ENCODE assay signal across 6 cellular contexts in the genomic region with DNA sequence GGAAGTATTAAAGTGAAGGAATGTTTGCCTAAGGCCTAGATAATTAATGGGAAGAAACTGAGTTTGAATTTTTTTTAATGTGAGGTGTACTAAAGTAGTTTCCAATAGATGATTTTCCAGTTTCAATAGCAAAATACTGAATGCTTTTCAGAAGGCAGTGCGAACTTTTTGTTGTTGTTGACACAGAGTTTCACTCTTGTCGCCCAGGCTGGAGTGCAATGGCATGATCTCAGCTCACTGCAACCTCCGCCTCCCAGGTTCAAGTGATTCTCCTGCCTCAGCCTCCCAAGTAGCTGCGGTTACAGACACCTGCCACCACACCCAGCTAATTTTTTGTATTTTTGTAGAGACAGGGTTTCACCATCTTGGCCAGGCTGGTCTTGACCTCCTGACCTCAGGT.
DNase-seq lines count a peak whose midpoint lies in the region; ATAC-seq lines count a peak whose summit lies in the region.
"Not testable (repeated sequence)": the region's sequence is repeated elsewhere in the genome, so short reads cannot be mapped to it uniquely, and the experiment has no call there.

No MANE protein-coding gene starts in this region.

- H3K27ac Mint-ChIP-seq in CD4-positive, alpha-beta memory T cell = peak overlapping the region; percentile 88 to 99 (median 97)
- H3K27ac Mint-ChIP-seq in T-cell = peak overlapping the region; percentile 85 to 91
- H3K27ac Mint-ChIP-seq in activated CD4-positive, alpha-beta T cell treated with anti-CD3 and anti-CD28 coated beads for 36 hours = peak overlapping the region; percentile 45
- H3K27ac Mint-ChIP-seq in activated T-cell treated with anti-CD3 and anti-CD28 coated beads, Interleukin-2, amount 50 U/mL, for 72 hours = peak overlapping the region; percentile 89
- H3K27ac Mint-ChIP-seq in stimulated activated effector memory CD8-positive, alpha-beta T cell treated with anti-CD3 and anti-CD28 coated beads, Interleukin-12 subunit alpha, Interleukin-12 subunit beta, amount 100 ng/mL, for 72 hours = peak overlapping the region; percentile 85

- intact Hi-C loops in CD4-positive, alpha-beta memory T cell (cut with micrococcal nuclease) = loop anchor here (1.0 to 5.0 kb wide), 2 partner anchors 17 to 164 kb away; no protein-coding TSS in a partner anchor
- intact Hi-C loops in activated CD4-positive, alpha-beta T cell treated with anti-CD3 and anti-CD28 coated beads for 36 hours (cut with DNase I, micrococcal nuclease) = not testable (repeated sequence)

- peaks cover 17 to 37% (median 26%) of the 10 kb centered on the region in 4 donors for H3K4me1 Mint-ChIP-seq in CD4-positive, alpha-beta memory T cell
- H3K4me1 Mint-ChIP-seq in T-cell = peaks cover 0 to 34% (median 16%) of the 10 kb centered on the region in 3 donors
- H3K4me1 Mint-ChIP-seq in activated CD4-positive, alpha-beta T cell treated with anti-CD3 and anti-CD28 coated beads for 36 hours; activated T-cell treated with anti-CD3 and anti-CD28 coated beads, Interleukin-2, amount 50 U/mL, for 72 hours (ENCODE audit: low read depth); stimulated activated effector memory CD8-positive, alpha-beta T cell treated with anti-CD3 and anti-CD28 coated beads, Interleukin-12 subunit alpha, Interleukin-12 subunit beta, amount 100 ng/mL, for 72 hours: not testable (repeated sequence)

- H3K27me3 Mint-ChIP-seq in CD4-positive, alpha-beta memory T cell; T-cell; activated CD4-positive, alpha-beta T cell treated with anti-CD3 and anti-CD28 coated beads for 36 hours; activated T-cell treated with anti-CD3 and anti-CD28 coated beads, Interleukin-2, amount 50 U/mL, for 72 hours (ENCODE audit: low read depth): not testable (repeated sequence)

- not testable (repeated sequence) for H3K27me3 ChIP-seq in CD4-positive, alpha-beta memory T cell (ENCODE audit: insufficient read depth, low read length); effector memory CD4-positive, alpha-beta T cell (replicated peaks; ENCODE audit: control insufficient read depth, insufficient read depth, low read length, poor library complexity, severe bottlenecking)

- not testable (repeated sequence) for H3K4me3 ChIP-seq in CD4-positive, alpha-beta memory T cell (ENCODE audit: low read length in 2 of 2); effector memory CD4-positive, alpha-beta T cell (ENCODE audit: insufficient read depth, low read depth, low read length, poor library complexity, severe bottlenecking)

- H3K36me3 Mint-ChIP-seq in CD4-positive, alpha-beta memory T cell = peaks cover 10 to 30% of the 10 kb centered on the region in 2 donors
- peaks cover 27% of the 10 kb centered on the region for H3K36me3 Mint-ChIP-seq in T-cell
- peaks cover 11% of the 10 kb centered on the region for H3K36me3 Mint-ChIP-seq in activated CD4-positive, alpha-beta T cell treated with anti-CD3 and anti-CD28 coated beads for 36 hours (ENCODE audit: low read depth)
- not testable (repeated sequence) for H3K36me3 Mint-ChIP-seq in activated T-cell treated with anti-CD3 and anti-CD28 coated beads, Interleukin-2, amount 50 U/mL, for 72 hours (ENCODE audit: insufficient read depth in 2 of 2); stimulated activated effector memory CD8-positive, alpha-beta T cell treated with anti-CD3 and anti-CD28 coated beads, Interleukin-12 subunit alpha, Interleukin-12 subunit beta, amount 100 ng/mL, for 72 hours

- H3K4me3 Mint-ChIP-seq in CD4-positive, alpha-beta memory T cell = peak overlapping the region in 7 of 8 donors; percentile 0 to 76 (median 60)
- H3K4me3 Mint-ChIP-seq in T-cell = peak overlapping the region in 1 of 3 donors; percentile 9
- not testable (repeated sequence) for H3K4me3 Mint-ChIP-seq in activated CD4-positive, alpha-beta T cell treated with anti-CD3 and anti-CD28 coated beads for 36 hours
- peak overlapping the region in 1 of 2 donors; percentile 62 for H3K4me3 Mint-ChIP-seq in activated T-cell treated with anti-CD3 and anti-CD28 coated beads, Interleukin-2, amount 50 U/mL, for 72 hours
- peak overlapping the region; percentile 27 for H3K4me3 Mint-ChIP-seq in stimulated activated effector memory CD8-positive, alpha-beta T cell treated with anti-CD3 and anti-CD28 coated beads, Interleukin-12 subunit alpha, Interleukin-12 subunit beta, amount 100 ng/mL, for 72 hours

- H3K9me3 Mint-ChIP-seq in CD4-positive, alpha-beta memory T cell; T-cell; activated CD4-positive, alpha-beta T cell treated with anti-CD3 and anti-CD28 coated beads for 36 hours (ENCODE audit: low read depth); activated T-cell treated with anti-CD3 and anti-CD28 coated beads, Interleukin-2, amount 50 U/mL, for 72 hours; stimulated activated effector memory CD8-positive, alpha-beta T cell treated with anti-CD3 and anti-CD28 coated beads, Interleukin-12 subunit alpha, Interleukin-12 subunit beta, amount 100 ng/mL, for 72 hours: not testable (repeated sequence)

- not testable (repeated sequence) for DNase-seq in CD4-positive, alpha-beta memory T cell; T-cell; activated CD4-positive, alpha-beta T cell treated with anti-CD3 and anti-CD28 coated beads for 36 hours; activated T-cell treated with anti-CD3 and anti-CD28 coated beads, Interleukin-2, amount 50 U/mL, for 72 hours; effector memory CD4-positive, alpha-beta T cell; stimulated activated effector memory CD8-positive, alpha-beta T cell treated with anti-CD3 and anti-CD28 coated beads, Interleukin-12 subunit alpha, Interleukin-12 subunit beta, amount 100 ng/mL, for 72 hours (ENCODE audit: low spot score in 2 of 2)

- peaks cover 36% of the 10 kb centered on the region for H3K4me1 ChIP-seq in CD4-positive, alpha-beta memory T cell (ENCODE audit: insufficient read depth, low read length)
- not testable (repeated sequence) for H3K4me1 ChIP-seq in effector memory CD4-positive, alpha-beta T cell (ENCODE audit: control insufficient read depth, insufficient read depth, low read length, poor library complexity, severe bottlenecking)

- not testable (repeated sequence) for H3K9me3 ChIP-seq in CD4-positive, alpha-beta memory T cell (ENCODE audit: control insufficient read depth in 1 of 2, low read length in 2 of 2); effector memory CD4-positive, alpha-beta T cell (ENCODE audit: control insufficient read depth, low read length)

- ATAC-seq in T-cell (replicated peaks in 1 of 4); activated CD4-positive, alpha-beta T cell treated with anti-CD3 and anti-CD28 coated beads for 36 hours; activated T-cell treated with anti-CD3 and anti-CD28 coated beads, Interleukin-2, amount 50 U/mL, for 72 hours (replicated peaks in 1 of 2); stimulated activated effector memory CD8-positive, alpha-beta T cell treated with anti-CD3 and anti-CD28 coated beads, Interleukin-12 subunit alpha, Interleukin-12 subunit beta, amount 100 ng/mL, for 72 hours: not testable (repeated sequence)

- not testable (repeated sequence) for H3K36me3 ChIP-seq in CD4-positive, alpha-beta memory T cell (ENCODE audit: insufficient read depth, low read length); effector memory CD4-positive, alpha-beta T cell (ENCODE audit: control insufficient read depth, insufficient read depth, low read length)

- CTCF ChIA-PET in CD4-positive, alpha-beta memory T cell (lab: Charles Lee; ENCODE audit: partially characterized antibody); T-cell (lab: Charles Lee); activated CD4-positive, alpha-beta T cell treated with anti-CD3 and anti-CD28 coated beads for 36 hours (lab: Charles Lee): not testable (repeated sequence)

- peak overlapping the region; percentile 70 for H3K27ac ChIP-seq in CD4-positive, alpha-beta memory T cell (ENCODE audit: low read depth, low read length)
- peak overlapping the region; percentile 83 for H3K27ac ChIP-seq in effector memory CD4-positive, alpha-beta T cell (ENCODE audit: insufficient read depth, low read length, poor library complexity, severe bottlenecking)

- POLR2A ChIA-PET in CD4-positive, alpha-beta memory T cell (lab: Charles Lee; ENCODE audit: partially characterized antibody) = interaction anchor here (0.6 to 7.2 kb wide), 7 partner anchors 12 to 165 kb away, joined by 3 to 60 read pairs (median 5); no protein-coding TSS in a partner anchor
- POLR2A ChIA-PET in T-cell (lab: Charles Lee) = interaction anchor here in 1 of 2 donors (0.5 kb wide), 2 partner anchors 17 to 176 kb away, joined by 3 to 5 read pairs; no protein-coding TSS in a partner anchor
- POLR2A ChIA-PET in activated CD4-positive, alpha-beta T cell treated with anti-CD3 and anti-CD28 coated beads for 36 hours (lab: Charles Lee) = not testable (repeated sequence)

Comparison
In these comparisons a context has a peak if more than half of its experiments do, and no peak if none do; other contexts are left out.
1. H3K27ac Mint-ChIP-seq: peak in every context shown above with its lines; median percentile 97 in CD4-positive, alpha-beta memory T cell; 89 in activated T-cell treated with anti-CD3 and anti-CD28 coated beads, Interleukin-2, amount 50 U/mL, for 72 hours; 88 in T-cell; 85 in stimulated activated effector memory CD8-positive, alpha-beta T cell treated with anti-CD3 and anti-CD28 coated beads, Interleukin-12 subunit alpha, Interleukin-12 subunit beta, amount 100 ng/mL, for 72 hours; 45 in activated CD4-positive, alpha-beta T cell treated with anti-CD3 and anti-CD28 coated beads for 36 hours.